ENCODE assay signal across 9 cellular contexts in genomic region chr7:152341039-152341913, GRCh38.
DNase-seq lines count a peak whose midpoint lies in the region; ATAC-seq and TF ChIP-seq lines count a peak whose summit lies in the region.
"Had no signal": no experiment of that assay in that cellular context is flagged by ENCODE, and none has a peak within 500 bp of the region (broad histone marks: within the 10 kb centered on the region; RNA-seq: fewer than 3 reads in every experiment).

No MANE protein-coding gene starts in this region.

- CTCF ChIA-PET in PC-3 (lab: Charles Lee), result interaction anchor here (0.6 to 1.6 kb wide), 5 partner anchors 92 to 366 kb away, joined by 3 read pairs; no protein-coding TSS in a partner anchor

- H2AFZ ChIP-seq in PC-3 (ENCODE audit: low read length) (no peak overlapping the region), fibroblast of lung (ENCODE audit: low read length) (no peak overlapping the region)

- H3K9ac ChIP-seq in PC-3 (ENCODE audit: low read length) (no peak overlapping the region), fibroblast of lung (ENCODE audit: insufficient read depth, low read length) (no peak overlapping the region)

- no peak overlapping the region for H3K27ac ChIP-seq in PC-3 (ENCODE audit: low read length)
- no peak overlapping the region for H3K27ac ChIP-seq in fibroblast of lung (ENCODE audit: insufficient read depth, low read length)

- H4K20me1 ChIP-seq in PC-3 (ENCODE audit: low read length) (peaks cover 5% of the 10 kb centered on the region; the same call in 1 of the 2 replicates), fibroblast of lung (ENCODE audit: control insufficient read depth, extremely low read depth, insufficient read depth, low read length) (no peaks in the 10 kb centered on the region)

- H3K4me3 ChIP-seq in BE2C (ENCODE audit: low read depth, low read length) (no peak overlapping the region), PC-3 (ENCODE audit: low read length) (no peak overlapping the region), fibroblast of lung (replicated peaks in 1 of 4; ENCODE audit: control extremely low read depth in 1 of 4, insufficient read depth in 1 of 4, low read depth in 3 of 4, low read length in 4 of 4) (no peak overlapping the region)

- no peak overlapping the region for H3K4me2 ChIP-seq in PC-3 (ENCODE audit: low read length)
- H3K4me2 ChIP-seq in fibroblast of lung (ENCODE audit: extremely low read depth, insufficient read depth, low read length), result no peak overlapping the region

- DNase-seq in BE2C (peak; percentile 45), PC-3 (peak; percentile 67), fibroblast of lung (ENCODE audit: low read depth in 2 of 2) (peak; percentile 64 to 78), non-pigmented ciliary epithelial cell (ENCODE audit: low read depth) (peak; percentile 31), SHP77 treated with DMSO at 0.1 percent for 48 hours (lab: John Stamatoyannopoulos, UW) (no peak)
- no peak for DNase-seq in activated CD4-positive, alpha-beta T cell treated with anti-CD3 and anti-CD28 coated beads, Interleukin-2, amount 10 ng/mL, durations not matched to agents 24 days and 14 days

- no peaks in the 10 kb centered on the region for H3K9me3 ChIP-seq in BE2C
- H3K9me3 ChIP-seq in PC-3 (ENCODE audit: low read length), result no peaks in the 10 kb centered on the region
- H3K9me3 ChIP-seq in fibroblast of lung (ENCODE audit: control insufficient read depth, insufficient read depth, low read depth, low read length), result no peaks in the 10 kb centered on the region

- no TSS peak for BruUV-seq in PC-3 (replicated peaks; lab: Mats Ljungman, UMichigan)

- no peaks in the 10 kb centered on the region for H3K27me3 Mint-ChIP-seq in activated CD4-positive, alpha-beta T cell treated with anti-CD3 and anti-CD28 coated beads, Interleukin-2, amount 10 ng/mL, durations not matched to agents 24 days and 14 days
- H3K27me3 Mint-ChIP-seq: IgD-negative memory B cell had no signal

- intact Hi-C loops in PC-3 (cut with micrococcal nuclease), result loop anchor here (1.0 to 2.0 kb wide), 3 partner anchors 92 to 482 kb away; no protein-coding TSS in a partner anchor
- intact Hi-C loops in activated CD4-positive, alpha-beta T cell treated with anti-CD3 and anti-CD28 coated beads, Interleukin-2, amount 10 ng/mL, durations not matched to agents 24 days and 14 days (cut with micrococcal nuclease), result loop anchor here (10.0 kb wide), 1 partner anchor 364 kb away; no protein-coding TSS in a partner anchor

- H3K27me3 ChIP-seq in BE2C (no peaks in the 10 kb centered on the region), PC-3 (ENCODE audit: low read length) (no peaks in the 10 kb centered on the region), fibroblast of lung (ENCODE audit: control insufficient read depth, insufficient read depth, low read length) (no peaks in the 10 kb centered on the region)

- no peaks in the 10 kb centered on the region; the same call in 1 of the 2 replicates for H3K36me3 ChIP-seq in BE2C
- no peaks in the 10 kb centered on the region for H3K36me3 ChIP-seq in PC-3 (ENCODE audit: low read depth, low read length)
- H3K36me3 ChIP-seq in fibroblast of lung (ENCODE audit: control insufficient read depth, insufficient read depth, low read length), result no peaks in the 10 kb centered on the region

- H3K36me3 Mint-ChIP-seq in activated CD4-positive, alpha-beta T cell treated with anti-CD3 and anti-CD28 coated beads, Interleukin-2, amount 10 ng/mL, durations not matched to agents 24 days and 14 days (ENCODE audit: low read depth), result peaks cover 9% of the 10 kb centered on the region

- H3K4me1 Mint-ChIP-seq in activated CD4-positive, alpha-beta T cell treated with anti-CD3 and anti-CD28 coated beads, Interleukin-2, amount 10 ng/mL, durations not matched to agents 24 days and 14 days, result peaks cover 11% of the 10 kb centered on the region

- H3K9me2 ChIP-seq in PC-3 (replicated peaks; ENCODE audit: low read length), result no peaks in the 10 kb centered on the region

- H3K4me1 ChIP-seq in BE2C, result peaks cover 6% of the 10 kb centered on the region
- no peaks in the 10 kb centered on the region; the same call in 1 of the 2 replicates for H3K4me1 ChIP-seq in PC-3 (ENCODE audit: insufficient read depth, low read length)
- no peaks in the 10 kb centered on the region for H3K4me1 ChIP-seq in fibroblast of lung (ENCODE audit: control insufficient read depth, extremely low read depth, insufficient read depth, low read length)

- H3K79me2 ChIP-seq in PC-3 (ENCODE audit: low read length) (peaks cover 23% of the 10 kb centered on the region), fibroblast of lung (ENCODE audit: control insufficient read depth, insufficient read depth, low read length) (peaks cover 26% of the 10 kb centered on the region)

- peak; percentile 73 for TF ChIP-seq CTCF in BE2C (IDR thresholded peaks at IDR 0.05; ENCODE audit: low read depth, low read length)
- peak; percentile 66 for TF ChIP-seq CTCF in PC-3 (conservative IDR thresholded peaks at IDR 0.05; ENCODE audit: low read depth, low read length)
- TF ChIP-seq CTCF in fibroblast of lung (conservative IDR thresholded peaks at IDR 0.05 in 1 of 2, IDR thresholded peaks at IDR 0.05 in 1 of 2; ENCODE audit: low read depth in 1 of 2, low read length in 2 of 2), result peak; percentile 39 to 62

- ATAC-seq in GM18858 (IDR thresholded peaks at IDR 0.05; ENCODE audit: unreplicated experiment) (peak; percentile 56), HG03354 (IDR thresholded peaks at IDR 0.05; ENCODE audit: poor library complexity, severe bottlenecking, unreplicated experiment) (peak; percentile 73), PC-3 (peak; percentile 94)

- no peak overlapping the region for H3K4me3 Mint-ChIP-seq in activated CD4-positive, alpha-beta T cell treated with anti-CD3 and anti-CD28 coated beads, Interleukin-2, amount 10 ng/mL, durations not matched to agents 24 days and 14 days

- POLR2A ChIA-PET in PC-3 (lab: Charles Lee; ENCODE audit: unreplicated experiment), result no interaction called here

- no peaks in the 10 kb centered on the region for H3K9me3 Mint-ChIP-seq in activated CD4-positive, alpha-beta T cell treated with anti-CD3 and anti-CD28 coated beads, Interleukin-2, amount 10 ng/mL, durations not matched to agents 24 days and 14 days
- H3K9me3 Mint-ChIP-seq: IgD-negative memory B cell had no signal

- H3F3A ChIP-seq in PC-3 (ENCODE audit: low read length, unreplicated experiment), result no peaks in the 10 kb centered on the region

- no peak overlapping the region for H3K27ac Mint-ChIP-seq in activated CD4-positive, alpha-beta T cell treated with anti-CD3 and anti-CD28 coated beads, Interleukin-2, amount 10 ng/mL, durations not matched to agents 24 days and 14 days
- H3K27ac Mint-ChIP-seq: IgD-negative memory B cell had no signal

Comparison
In these comparisons a context has a peak if more than half of its experiments do, and no peak if none do; other contexts are left out.
1. DNase-seq: peak in BE2C (single experiment), PC-3 (single experiment), fibroblast of lung (2 of 2) and non-pigmented ciliary epithelial cell (single experiment); none in activated CD4-positive, alpha-beta T cell treated with anti-CD3 and anti-CD28 coated beads, Interleukin-2, amount 10 ng/mL, durations not matched to agents 24 days and 14 days (single experiment) and SHP77 treated with DMSO at 0.1 percent for 48 hours (single experiment).
2. Peak in every context shown above with its lines, with median percentiles within 50 percentile points of each other: CTCF ChIP-seq and ATAC-seq.